Comparison of ENCODE assay signal across 26 cellular contexts in the genomic region with DNA sequence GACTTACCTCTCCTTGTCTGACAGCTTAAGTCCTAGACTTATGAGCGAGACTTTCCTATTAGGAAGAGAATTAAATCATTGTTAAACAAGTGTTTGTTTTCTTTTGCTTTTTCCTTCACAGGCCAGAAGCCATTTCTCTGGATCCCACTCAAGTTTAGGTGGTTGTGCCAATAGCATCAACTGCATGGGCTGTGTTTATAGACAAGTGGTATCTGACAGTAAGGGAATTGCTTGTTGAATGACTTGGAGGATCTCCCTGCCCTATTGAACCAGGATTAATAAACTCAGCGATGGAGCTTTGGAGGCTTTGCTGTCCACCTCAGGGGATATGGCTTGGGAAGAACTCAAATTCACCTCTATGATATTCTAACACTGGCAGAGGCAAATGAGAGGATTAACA.
"Had no signal": no experiment of that assay in that cellular context is flagged by ENCODE, and none has a peak within 500 bp of the region (broad histone marks: within the 10 kb centered on the region; RNA-seq: fewer than 3 reads in every experiment).

No MANE protein-coding gene starts in this region.

- H3K27ac ChIP-seq: Peyer's patch, SJSA1 had no signal

- H3K4me3 ChIP-seq: Peyer's patch, SJSA1 had no signal

- H3K9me3 ChIP-seq: SJSA1 had no signal

- H3K36me3 ChIP-seq: Peyer's patch, SJSA1 had no signal

- ATAC-seq: activated T-helper 17 cell treated with anti-CD3 and anti-CD28 coated beads, Interleukin-2, amount 50 U/mL, for 72 hours; T-helper 17 cell had no signal

- H3K27me3 ChIP-seq: Peyer's patch, SJSA1 had no signal

- FAIRE-seq: bronchial epithelial cell, TTC549 had no signal

- H3K4me1 ChIP-seq: Peyer's patch had no signal

- DNase-seq: activated CD4-positive, alpha-beta memory T cell treated with anti-CD3 and anti-CD28 coated beads, Interleukin-2, amount 10 ng/mL, durations not matched to agents 7 days and 5 days; activated CD4-positive, alpha-beta T cell treated with anti-CD3 and anti-CD28 coated beads, Interleukin-2, amount 50 U/mL, for 1 hour; activated CD4-positive, CD25-positive, alpha-beta regulatory T cell; activated gamma-delta T cell; activated naive CD4-positive, alpha-beta T cell treated with anti-CD3 and anti-CD28 coated beads, Interleukin-2, amount 10 ng/mL, durations not matched to agents 7 days and 5 days; activated naive CD8-positive, alpha-beta T cell treated with anti-CD3 and anti-CD28 coated beads for 36 hours; activated T-cell treated with anti-CD3 and anti-CD28 coated beads for 4 hours; activated T-cell treated with anti-CD3 and anti-CD28 coated beads, Interleukin-2, amount 50 U/mL, for 48 hours; anterior cingulate cortex; central memory CD4-positive, alpha-beta T cell; MM.1S; NCI-H1105; NCI-H1436; NCI-H1694 treated with DMSO at 0.1 percent for 48 hours; NCI-H2029 treated with DMSO at 0.1 percent for 48 hours; NCI-H345; NCI-H510A; NCI-H526 treated with DMSO at 0.1 percent for 48 hours; Peyer's patch; SHP77; T-helper 17 cell; T-helper 9 cell had no signal
